Comparison of ENCODE assay signal across 15 cellular contexts in the genomic region with DNA sequence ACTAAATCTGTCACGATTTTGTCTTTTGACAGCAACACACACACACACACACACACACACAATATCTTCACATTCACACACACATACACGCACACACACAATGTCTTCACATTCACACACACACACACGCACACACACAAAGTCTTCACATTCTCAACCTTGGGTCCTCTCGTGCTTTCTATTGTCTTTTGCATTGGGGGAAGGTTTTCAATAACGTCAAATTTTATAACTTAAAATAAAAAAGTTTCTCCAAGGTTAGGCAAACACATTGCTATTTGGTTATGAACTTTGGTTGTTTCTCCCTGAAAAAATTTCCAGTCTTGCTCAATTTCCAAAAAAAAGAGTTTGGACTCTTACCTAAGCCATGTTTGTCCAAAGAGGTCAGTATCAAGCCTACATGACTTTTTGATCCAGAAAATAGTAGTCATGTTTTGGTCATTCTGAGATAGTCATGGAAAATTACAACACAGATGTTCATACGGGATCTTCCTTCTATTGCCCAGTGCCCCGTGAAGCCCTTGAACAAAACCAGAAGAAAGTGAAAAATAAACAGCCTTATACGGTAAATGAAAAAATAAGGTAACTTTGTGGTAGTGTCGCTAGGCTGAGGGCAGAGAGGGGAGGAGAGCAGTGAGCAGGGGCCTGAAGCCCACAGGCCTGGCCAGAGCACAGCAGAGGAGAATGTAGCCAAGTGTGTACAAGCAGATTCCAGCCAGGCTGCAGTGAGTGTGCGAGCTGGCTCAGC.
DNase-seq lines count a peak whose midpoint lies in the region; ATAC-seq, FAIRE-seq and TF ChIP-seq lines count a peak whose summit lies in the region.
"Had no signal": no experiment of that assay in that cellular context is flagged by ENCODE, and none has a peak within 500 bp of the region (broad histone marks: within the 10 kb centered on the region; RNA-seq: fewer than 3 reads in every experiment).

No MANE protein-coding gene starts in this region.

- H3K4me3 Mint-ChIP-seq in natural killer cell = no peak overlapping the region
- H3K4me3 Mint-ChIP-seq in natural killer cell treated with Interleukin-12 subunit alpha and Interleukin-12 subunit beta and Interleukin-15 and Interleukin-18, amount 100 ng/mL, for 72 hours = no peak overlapping the region
- H3K4me3 Mint-ChIP-seq: activated naive CD8-positive, alpha-beta T cell treated with anti-CD3 and anti-CD28 coated beads, Interleukin-2, amount 50 U/mL, for 24 hours; memory B cell had no signal

- peaks cover 0 to 26% (median 0%) of the 10 kb centered on the region in 3 donors for H3K4me1 ChIP-seq in gastroesophageal sphincter
- no peaks in the 10 kb centered on the region for H3K4me1 ChIP-seq in pancreas

- H3K27ac Mint-ChIP-seq in natural killer cell = peak overlapping the region; percentile 48 to 60
- peak overlapping the region in 1 of 2 donors; percentile 21 for H3K27ac Mint-ChIP-seq in natural killer cell treated with Interleukin-12 subunit alpha and Interleukin-12 subunit beta and Interleukin-15 and Interleukin-18, amount 100 ng/mL, for 72 hours
- H3K27ac Mint-ChIP-seq: activated naive CD8-positive, alpha-beta T cell treated with anti-CD3 and anti-CD28 coated beads, Interleukin-2, amount 50 U/mL, for 24 hours; memory B cell had no signal

- intact Hi-C loops in natural killer cell (cut with micrococcal nuclease) = no loop called here
- intact Hi-C loops in pancreas (cut with DNase I) = no loop called here

- WGBS in gastroesophageal sphincter (ENCODE audit: low coverage in 1 of 2), 2 donors = 69 to 90% methylated on average over 7 to 10 of the region's 10 CpGs
- 76 to 83% methylated on average over 10 of the region's 10 CpGs for WGBS in pancreas, 2 donors

- no peaks in the 10 kb centered on the region for H3K36me3 Mint-ChIP-seq in natural killer cell
- peaks cover 16% of the 10 kb centered on the region for H3K36me3 Mint-ChIP-seq in natural killer cell treated with Interleukin-12 subunit alpha and Interleukin-12 subunit beta and Interleukin-15 and Interleukin-18, amount 100 ng/mL, for 72 hours
- H3K36me3 Mint-ChIP-seq: memory B cell had no signal

- H3K9me3 ChIP-seq in gastroesophageal sphincter (no peaks in the 10 kb centered on the region), pancreas (no peaks in the 10 kb centered on the region)

- H3K36me3 ChIP-seq in gastroesophageal sphincter (no peaks in the 10 kb centered on the region), pancreas (no peaks in the 10 kb centered on the region)

- no peak for TF ChIP-seq POLR2A in gastroesophageal sphincter (IDR thresholded peaks at IDR 0.05)

- TF ChIP-seq CTCF in natural killer cell (IDR thresholded peaks at IDR 0.05) = no peak
- TF ChIP-seq CTCF in gastroesophageal sphincter (IDR thresholded peaks at IDR 0.05) = no peak
- TF ChIP-seq CTCF in pancreas (IDR thresholded peaks at IDR 0.05) = no peak

- no peak for FAIRE-seq in pancreas (lab: Jason Lieb, UNC)
- FAIRE-seq: GM12892 had no signal

- no peaks in the 10 kb centered on the region for H3K27me3 Mint-ChIP-seq in natural killer cell (ENCODE audit: low read depth in 2 of 2)
- no peaks in the 10 kb centered on the region for H3K27me3 Mint-ChIP-seq in natural killer cell treated with Interleukin-12 subunit alpha and Interleukin-12 subunit beta and Interleukin-15 and Interleukin-18, amount 100 ng/mL, for 72 hours

- H3K27ac ChIP-seq in gastroesophageal sphincter (peak overlapping the region; percentile 8 to 81 (median 70)), pancreas (peak overlapping the region in 1 of 4 donors; percentile 25)
- H3K27ac ChIP-seq: VCaP had no signal

- DNase-seq in natural killer cell (no peak), pancreas (no peak), GF-D8 (lab: John Stamatoyannopoulos, UW) (no peak)
- no peak for DNase-seq in natural killer cell treated with Interleukin-12 subunit alpha and Interleukin-12 subunit beta and Interleukin-15 and Interleukin-18, amount 100 ng/mL, for 72 hours (ENCODE audit: low spot score)
- DNase-seq in stimulated activated naive CD8-positive, alpha-beta T cell treated with anti-CD3 and anti-CD28 coated beads, Interleukin-15, Interleukin-2, amounts not matched to agents 100 U/mL and 50 U/mL, for 24 hours = no peak
- DNase-seq: activated CD8-positive, alpha-beta memory T cell treated with anti-CD3 and anti-CD28 coated beads, Interleukin-2, amount 50 U/mL, for 4 hours; activated naive CD8-positive, alpha-beta T cell treated with anti-CD3 and anti-CD28 coated beads, Interleukin-2, amount 50 U/mL, for 24 hours; hippocampal formation; NCI-H1436 treated with DMSO at 0.1 percent for 48 hours had no signal

- H3K9me3 Mint-ChIP-seq in natural killer cell = peaks cover 0 to 2% of the 10 kb centered on the region in 2 donors
- peaks cover 4% of the 10 kb centered on the region for H3K9me3 Mint-ChIP-seq in natural killer cell treated with Interleukin-12 subunit alpha and Interleukin-12 subunit beta and Interleukin-15 and Interleukin-18, amount 100 ng/mL, for 72 hours

- TF ChIP-seq EP300 in gastroesophageal sphincter (IDR thresholded peaks at IDR 0.05) = no peak

- H3K4me1 Mint-ChIP-seq in natural killer cell = peaks cover 47% of the 10 kb centered on the region in 2 donors
- peaks cover 18 to 19% of the 10 kb centered on the region in 2 donors for H3K4me1 Mint-ChIP-seq in natural killer cell treated with Interleukin-12 subunit alpha and Interleukin-12 subunit beta and Interleukin-15 and Interleukin-18, amount 100 ng/mL, for 72 hours (ENCODE audit: low read depth in 2 of 2)

- H3K4me3 ChIP-seq in gastroesophageal sphincter (no peak overlapping the region), pancreas (no peak overlapping the region)

- H3K27me3 ChIP-seq in gastroesophageal sphincter (no peaks in the 10 kb centered on the region), pancreas (no peaks in the 10 kb centered on the region)

- no peak for ATAC-seq in natural killer cell
- no peak for ATAC-seq in natural killer cell treated with Interleukin-12 subunit alpha and Interleukin-12 subunit beta and Interleukin-15 and Interleukin-18, amount 100 ng/mL, for 72 hours
- ATAC-seq in gastroesophageal sphincter = peak; percentile 95
- peak in 3 of 4 donors; percentile 62 to 77 (median 70) for ATAC-seq in pancreas
- no peak for ATAC-seq in stimulated activated naive CD8-positive, alpha-beta T cell treated with anti-CD3 and anti-CD28 coated beads, Interleukin-15, Interleukin-2, amounts not matched to agents 100 U/mL and 50 U/mL, for 24 hours
- ATAC-seq in GM19023 (IDR thresholded peaks at IDR 0.05; ENCODE audit: unreplicated experiment) = no peak
- no peak for ATAC-seq in HG03432 (IDR thresholded peaks at IDR 0.05; ENCODE audit: unreplicated experiment)
- ATAC-seq: activated naive CD8-positive, alpha-beta T cell treated with anti-CD3 and anti-CD28 coated beads, Interleukin-2, amount 50 U/mL, for 24 hours had no signal

Comparison
In these comparisons a context has a peak if more than half of its experiments do, and no peak if none do; other contexts are left out.
1. ATAC-seq: peak in gastroesophageal sphincter (single experiment) and pancreas (3 of 4); none in natural killer cell (0 of 3), natural killer cell treated with Interleukin-12 subunit alpha and Interleukin-12 subunit beta and Interleukin-15 and Interleukin-18, amount 100 ng/mL, for 72 hours (0 of 2), stimulated activated naive CD8-positive, alpha-beta T cell treated with anti-CD3 and anti-CD28 coated beads, Interleukin-15, Interleukin-2, amounts not matched to agents 100 U/mL and 50 U/mL, for 24 hours (single experiment), GM19023 (single experiment) and HG03432 (single experiment).